Comparison of ENCODE assay signal across 25 cellular contexts in genomic region chr5:98360548-98360947, GRCh38.
"Had no signal": no experiment of that assay in that cellular context is flagged by ENCODE, and none has a peak within 500 bp of the region (broad histone marks: within the 10 kb centered on the region; RNA-seq: fewer than 3 reads in every experiment).

No MANE protein-coding gene starts in this region.

- H3K4me3 ChIP-seq: dorsolateral prefrontal cortex, gastrocnemius medialis, left ventricle myocardium inferior, lower lobe of right lung, mucosa of descending colon, prostate gland, right atrium auricular region, smooth muscle cell, suprapubic skin, transverse colon, vagina had no signal

- H3K9me3 ChIP-seq: gastrocnemius medialis, lower lobe of right lung, prostate gland, suprapubic skin, vagina had no signal

- H3K27ac ChIP-seq: dorsolateral prefrontal cortex, epithelial cell of prostate, gastrocnemius medialis, left ventricle myocardium inferior, lower lobe of right lung, parathyroid adenoma, prostate gland, right atrium auricular region, suprapubic skin, transverse colon, vagina had no signal

- H3K4me2 ChIP-seq: smooth muscle cell had no signal

- H2AFZ ChIP-seq: parathyroid adenoma had no signal

- H3K36me3 ChIP-seq: gastrocnemius medialis, left ventricle myocardium inferior, lower lobe of right lung, prostate gland, right atrium auricular region, suprapubic skin, transverse colon, vagina had no signal

- DNase-seq: dorsolateral prefrontal cortex; effector CD4-positive, alpha-beta T cell; foreskin fibroblast; gastrocnemius medialis; head of caudate nucleus; left colon; left ventricle myocardium inferior; mucosa of descending colon; naive B cell; stimulated activated CD4-positive, alpha-beta T cell treated with anti-CD3 and anti-CD28 coated beads, Interleukin-12 subunit alpha, Interleukin-12 subunit beta, amount 100 ng/mL, for 4 hours; stimulated activated CD4-positive, alpha-beta T cell treated with anti-CD3 and anti-CD28 coated beads, Interleukin-1b, Interleukin-23, amount 100 ng/mL, for 48 hours; stimulated activated CD4-positive, alpha-beta T cell treated with anti-CD3 and anti-CD28 coated beads, Interleukin-4, amount 100 ng/mL, for 1 hour; stimulated activated CD8-positive, alpha-beta memory T cell treated with anti-CD3 and anti-CD28 coated beads, Interleukin-4, amount 100 ng/mL, for 48 hours; transverse colon had no signal

- H3K9ac ChIP-seq: parathyroid adenoma had no signal

- H3K79me2 ChIP-seq: parathyroid adenoma had no signal

- H3K27me3 ChIP-seq: dorsolateral prefrontal cortex, gastrocnemius medialis, right atrium auricular region, suprapubic skin, transverse colon, vagina had no signal

- H3K4me1 ChIP-seq: gastrocnemius medialis, left ventricle myocardium inferior, lower lobe of right lung, parathyroid adenoma, prostate gland, right atrium auricular region, suprapubic skin, vagina had no signal

- ATAC-seq: esophagus mucosa; gastrocnemius medialis; left colon; mucosa of descending colon; natural killer cell treated with Interleukin-12 subunit alpha and Interleukin-12 subunit beta and Interleukin-15 and Interleukin-18, amount 100 ng/mL, for 72 hours; sciatic nerve had no signal
